13 cellular contexts compared by ENCODE assay signal in genomic region chr14:34826661-34827060, GRCh38. TPM values are rescaled to one million over a fixed set of nuclear protein-coding genes. Genes with fewer than 3 reads are reported as not detected.
DNase-seq lines count a peak whose midpoint lies in the region; ATAC-seq and TF ChIP-seq lines count a peak whose summit lies in the region.
"Had no signal": no experiment of that assay in that cellular context is flagged by ENCODE, and none has a peak within 500 bp of the region (broad histone marks: within the 10 kb centered on the region; RNA-seq: fewer than 3 reads in every experiment).

No MANE protein-coding gene starts in this region.

- DNase-seq in AG08396 (ENCODE audit: low spot score) (peak; percentile 14), GM03348 (ENCODE audit: low spot score) (peak; percentile 64), foreskin keratinocyte (peak; percentile 8 to 35), LoVo (ENCODE audit: low spot score) (no peak), Right ventricle myocardium superior (no peak), GOT3 (lab: John Stamatoyannopoulos, UW) (no peak)
- DNase-seq: activated CD4-positive, alpha-beta T cell treated with anti-CD3 and anti-CD28 coated beads, Interleukin-2, amount 50 U/mL, for 4 hours; NCI-H82; stimulated activated CD4-positive, alpha-beta T cell treated with anti-CD3 and anti-CD28 coated beads, Interleukin-2, amount 100 ng/mL, for 24 hours had no signal

- peaks cover 7% of the 10 kb centered on the region for H3K4me1 ChIP-seq in foreskin keratinocyte
- H3K4me1 ChIP-seq: esophagus muscularis mucosa had no signal

- no peaks in the 10 kb centered on the region for H3K27me3 ChIP-seq in foreskin keratinocyte
- H3K27me3 ChIP-seq: esophagus muscularis mucosa had no signal

- intact Hi-C loops in Right ventricle myocardium superior (cut with DNase I): no loop called here

- TF ChIP-seq CTCF in VCaP (conservative IDR thresholded peaks at IDR 0.05): no peak
- no peak for TF ChIP-seq CTCF in foreskin keratinocyte (conservative IDR thresholded peaks at IDR 0.05)

- H3K27ac ChIP-seq in VCaP (peak overlapping the region; percentile 51), foreskin keratinocyte (no peak overlapping the region)
- H3K27ac ChIP-seq: C4-2B, esophagus muscularis mucosa had no signal

- ATAC-seq in foreskin keratinocyte (peak; percentile 92), HG02870 (IDR thresholded peaks at IDR 0.05; ENCODE audit: unreplicated experiment) (no peak), Right ventricle myocardium superior (ENCODE audit: poor library complexity) (no peak)

RNA-seq across cellular contexts. Expression of gene BAZ1A, which starts 48.5 kb away (rescaled TPM):
- total RNA-seq in foreskin keratinocyte (38.8 and 41.9 TPM in 2 replicates), Right ventricle myocardium superior (4.6 TPM)
- polyA plus RNA-seq in foreskin keratinocyte: 12.6 and 16.8 TPM in 2 replicates

Comparison
In these comparisons a context has a peak if more than half of its experiments do, and no peak if none do; other contexts are left out.
1. DNase-seq: peak in AG08396 (single experiment), GM03348 (single experiment) and foreskin keratinocyte (2 of 2); none in LoVo (single experiment), Right ventricle myocardium superior (single experiment) and GOT3 (single experiment).